2 cellular contexts compared by ENCODE assay signal in the genomic region with DNA sequence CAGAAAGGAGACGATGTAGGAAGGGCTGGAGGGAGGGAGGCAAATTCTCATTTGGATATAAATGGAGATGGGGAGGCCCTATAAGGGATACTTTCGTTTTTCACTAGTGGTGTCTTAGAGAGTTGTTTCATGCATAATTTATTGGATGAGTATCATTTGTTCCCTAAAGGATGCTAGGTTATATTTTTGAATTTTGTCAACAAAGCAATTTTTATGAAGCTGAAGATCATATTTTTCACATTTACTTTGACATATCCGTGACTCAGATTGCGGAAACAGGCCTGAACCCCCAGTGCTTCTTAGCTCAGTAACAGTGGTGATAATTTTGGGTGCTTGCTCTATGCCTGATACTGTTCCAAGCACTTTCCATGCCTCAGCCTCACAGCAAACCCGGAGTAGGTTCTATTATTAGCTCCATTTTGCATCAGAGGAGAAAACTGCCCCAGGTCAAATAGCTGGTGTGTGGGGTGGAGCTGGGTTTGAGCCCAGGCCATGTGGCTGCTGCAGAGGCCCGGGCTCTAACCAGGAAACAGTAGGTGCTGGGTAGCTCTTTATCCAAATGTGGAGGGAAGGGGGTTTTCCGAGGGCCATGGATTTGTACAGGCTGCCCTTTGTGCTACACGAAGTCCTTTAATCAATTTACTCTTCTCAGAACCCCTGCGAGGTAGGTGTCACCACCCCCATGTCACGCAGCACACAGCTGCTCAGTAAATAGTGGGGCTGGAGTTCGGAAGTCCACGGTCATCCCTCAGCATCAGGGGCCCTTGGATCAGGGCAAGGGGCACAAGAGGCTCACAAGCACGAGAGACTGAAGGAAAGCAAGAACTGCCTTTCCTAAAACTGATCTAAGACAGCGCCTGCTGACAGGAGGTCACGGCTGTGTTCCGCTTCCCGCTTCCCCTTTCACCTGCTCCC.
A peak's percentile ranks its signal among the peaks of the same experiment; 100 is the strongest.
TF ChIP-seq lines count a peak whose summit lies in the region.

No MANE protein-coding gene starts in this region.

TF ChIP-seq in IMR-90, 13 proteins besides CTCF, POLR2A, EP300 and RAD21:
- TF ChIP-seq ELK1 (IDR thresholded peaks at IDR 0.05; ENCODE audit: borderline replicate concordance, low read depth, low read length) = no peak
- TF ChIP-seq MAFK (IDR thresholded peaks at IDR 0.05; ENCODE audit: low read depth, low read length) = peak; percentile 59

TF ChIP-seq in K562, 482 proteins besides CTCF, POLR2A, EP300 and RAD21:
- no peak for TF ChIP-seq KDM2B (CRISPR knock-in tag; IDR thresholded peaks at IDR 0.05)
- TF ChIP-seq THRB (CRISPR knock-in tag; conservative IDR thresholded peaks at IDR 0.05) = no peak
- TF ChIP-seq C11orf30 (IDR thresholded peaks at IDR 0.05; ENCODE audit: low read depth) = peak; percentile 34; the same call in 1 of the 2 replicates
- TF ChIP-seq CBX1 (IDR thresholded peaks at IDR 0.05; ENCODE audit: low read depth) = no peak
- TF ChIP-seq CBX8 (IDR thresholded peaks at IDR 0.05; ENCODE audit: borderline replicate concordance, extremely low read depth, low read depth, low read length, poor library complexity, severe bottlenecking) = peak; percentile 43
- TF ChIP-seq MAFG (tag; conservative IDR thresholded peaks at IDR 0.05) = peak; percentile 48; the same call in 1 of the 2 replicates
- TF ChIP-seq ZNF316 (IDR thresholded peaks at IDR 0.05) = peak; percentile 73
- TF ChIP-seq TCF7L2 (IDR thresholded peaks at IDR 0.05; ENCODE audit: low read depth, low read length) = no peak
